1 cellular context compared by ENCODE assay signal in genomic region chr6:5051394-5051793, GRCh38.
TF ChIP-seq lines count a peak whose summit lies in the region.

No MANE protein-coding gene starts in this region.

TF ChIP-seq in K562, 482 proteins besides CTCF, POLR2A, EP300 and RAD21 (continued from another document):
- TF ChIP-seq ETS1 (conservative IDR thresholded peaks at IDR 0.05; ENCODE audit: control insufficient read depth, low read depth, low read length) (no peak), NCOA2 (IDR thresholded peaks at IDR 0.05; ENCODE audit: partially characterized antibody in 2 of 2) (no peak)
